Comparison of ENCODE assay signal across 28 cellular contexts in the genomic region with DNA sequence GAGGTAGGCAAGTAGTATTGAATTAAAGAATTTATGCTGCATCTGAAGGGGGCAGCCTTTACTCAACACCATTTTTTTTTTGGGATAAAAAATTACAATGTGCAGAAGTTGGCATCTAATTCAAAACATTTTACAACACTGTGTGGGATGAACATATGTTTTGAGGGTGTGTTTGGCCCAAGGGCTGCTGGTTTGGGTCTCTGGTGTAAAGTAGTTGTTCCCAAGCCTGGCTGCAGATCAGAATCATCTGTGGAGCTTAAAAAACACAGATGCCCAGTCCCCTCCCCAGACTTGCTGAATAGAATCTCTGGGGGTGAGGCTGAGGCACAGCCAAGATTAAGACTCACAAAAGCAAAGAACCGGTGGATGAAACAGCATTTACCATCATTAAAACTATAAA. TPM values are rescaled to one million over a fixed set of nuclear protein-coding genes. Genes with fewer than 3 reads are reported as not detected.
"Had no signal": no experiment of that assay in that cellular context is flagged by ENCODE, and none has a peak within 500 bp of the region (broad histone marks: within the 10 kb centered on the region; RNA-seq: fewer than 3 reads in every experiment).

No MANE protein-coding gene starts in this region.

- H3K27ac Mint-ChIP-seq: immature natural killer cell; mesothelial cell of epicardium; naive thymus-derived CD4-positive, alpha-beta T cell; natural killer cell treated with Interleukin-12 subunit alpha and Interleukin-12 subunit beta and Interleukin-15 and Interleukin-18, amount 100 ng/mL, for 72 hours; progenitor cell of endocrine pancreas; stimulated activated memory B cell treated with anti-CD40 and anti-IgM and Interleukin-4, amounts not matched to agents 10 μg/mL and 1 μg/mL and 100 μg/mL, for 72 hours; stimulated activated naive CD8-positive, alpha-beta T cell treated with anti-CD3 and anti-CD28 coated beads, Interleukin-15, amount 100 ng/mL, for 72 hours had no signal

- H3K9me3 ChIP-seq: left ventricle myocardium inferior, mucosa of descending colon, ovary, right atrium auricular region, right lobe of liver, testis, thyroid gland, transverse colon, upper lobe of left lung, vagina had no signal

- H3K27me3 ChIP-seq: ovary, right atrium auricular region, right lobe of liver, testis, thyroid gland, transverse colon, upper lobe of left lung, vagina had no signal

- H3K9me3 Mint-ChIP-seq: immature natural killer cell; naive thymus-derived CD4-positive, alpha-beta T cell; natural killer cell treated with Interleukin-12 subunit alpha and Interleukin-12 subunit beta and Interleukin-15 and Interleukin-18, amount 100 ng/mL, for 72 hours; stimulated activated memory B cell treated with anti-CD40 and anti-IgM and Interleukin-4, amounts not matched to agents 10 μg/mL and 1 μg/mL and 100 μg/mL, for 72 hours; stimulated activated naive CD8-positive, alpha-beta T cell treated with anti-CD3 and anti-CD28 coated beads, Interleukin-15, amount 100 ng/mL, for 72 hours had no signal

- H3K4me3 ChIP-seq: left ventricle myocardium inferior, lung, mucosa of descending colon, ovary, right atrium auricular region, right lobe of liver, smooth muscle cell, testis, thyroid gland, transverse colon, upper lobe of left lung, vagina had no signal

- H3K36me3 Mint-ChIP-seq: immature natural killer cell; mesothelial cell of epicardium; natural killer cell treated with Interleukin-12 subunit alpha and Interleukin-12 subunit beta and Interleukin-15 and Interleukin-18, amount 100 ng/mL, for 72 hours; stimulated activated memory B cell treated with anti-CD40 and anti-IgM and Interleukin-4, amounts not matched to agents 10 μg/mL and 1 μg/mL and 100 μg/mL, for 72 hours had no signal

- H3K4me1 Mint-ChIP-seq: immature natural killer cell; mesothelial cell of epicardium; naive thymus-derived CD4-positive, alpha-beta T cell; stimulated activated memory B cell treated with anti-CD40 and anti-IgM and Interleukin-4, amounts not matched to agents 10 μg/mL and 1 μg/mL and 100 μg/mL, for 72 hours; stimulated activated naive CD8-positive, alpha-beta T cell treated with anti-CD3 and anti-CD28 coated beads, Interleukin-15, amount 100 ng/mL, for 72 hours had no signal

- ATAC-seq: mucosa of descending colon; naive thymus-derived CD4-positive, alpha-beta T cell; natural killer cell treated with Interleukin-12 subunit alpha and Interleukin-12 subunit beta and Interleukin-15 and Interleukin-18, amount 100 ng/mL, for 72 hours; right lobe of liver; stimulated activated memory B cell treated with anti-CD40 and anti-IgM and Interleukin-4, amounts not matched to agents 10 μg/mL and 1 μg/mL and 100 μg/mL, for 72 hours; stimulated activated naive CD8-positive, alpha-beta T cell treated with anti-CD3 and anti-CD28 coated beads, Interleukin-15, amount 100 ng/mL, for 72 hours had no signal

- H3K36me3 ChIP-seq: left ventricle myocardium inferior, ovary, right atrium auricular region, right lobe of liver, thyroid gland, transverse colon, upper lobe of left lung, vagina had no signal

- H3K4me3 Mint-ChIP-seq: immature natural killer cell; mesothelial cell of epicardium; naive thymus-derived CD4-positive, alpha-beta T cell; natural killer cell treated with Interleukin-12 subunit alpha and Interleukin-12 subunit beta and Interleukin-15 and Interleukin-18, amount 100 ng/mL, for 72 hours; stimulated activated memory B cell treated with anti-CD40 and anti-IgM and Interleukin-4, amounts not matched to agents 10 μg/mL and 1 μg/mL and 100 μg/mL, for 72 hours; stimulated activated naive CD8-positive, alpha-beta T cell treated with anti-CD3 and anti-CD28 coated beads, Interleukin-15, amount 100 ng/mL, for 72 hours had no signal

- H3K27ac ChIP-seq: left ventricle myocardium inferior, ovary, right atrium auricular region, right lobe of liver, testis, thyroid gland, transverse colon, upper lobe of left lung, vagina had no signal

- DNase-seq: immature natural killer cell; islet precursor cell; left ventricle myocardium inferior; mesendoderm; mucosa of descending colon; naive thymus-derived CD4-positive, alpha-beta T cell; ovary; right lobe of liver; stimulated activated CD4-positive, alpha-beta T cell treated with anti-CD3 and anti-CD28 coated beads, Interleukin-1b, Interleukin-23, amount 100 ng/mL, for 48 hours; stimulated activated CD4-positive, alpha-beta T cell treated with anti-CD3 and anti-CD28 coated beads, Interleukin-2, amount 100 ng/mL, for 48 hours; stimulated activated CD4-positive, alpha-beta T cell treated with anti-CD3 and anti-CD28 coated beads, Interleukin-4, amount 100 ng/mL, for 4 hours; stimulated activated CD8-positive, alpha-beta memory T cell treated with anti-CD3 and anti-CD28 coated beads, Interleukin-4, amount 100 ng/mL, for 48 hours; stimulated activated naive CD4-positive, alpha-beta T cell treated with Interleukin-2 at 50 U/mL for 16 hours; stimulated activated naive CD8-positive, alpha-beta T cell treated with anti-CD3 and anti-CD28 coated beads, Interleukin-15, amount 100 ng/mL, for 72 hours; substantia nigra; testis; thyroid gland; transverse colon; upper lobe of left lung had no signal

- H3K4me1 ChIP-seq: right lobe of liver, testis, thyroid gland, transverse colon, upper lobe of left lung, vagina had no signal

- H3K4me2 ChIP-seq: smooth muscle cell had no signal

RNA-seq across cellular contexts. Expression of a gene that starts 33.0 kb away (rescaled TPM):
- total RNA-seq: myocyte; natural killer cell treated with Interleukin-12 subunit alpha and Interleukin-12 subunit beta and Interleukin-15 and Interleukin-18, amount 100 ng/mL, for 72 hours had no signal
